1 cellular context compared by ENCODE assay signal in the genomic region with DNA sequence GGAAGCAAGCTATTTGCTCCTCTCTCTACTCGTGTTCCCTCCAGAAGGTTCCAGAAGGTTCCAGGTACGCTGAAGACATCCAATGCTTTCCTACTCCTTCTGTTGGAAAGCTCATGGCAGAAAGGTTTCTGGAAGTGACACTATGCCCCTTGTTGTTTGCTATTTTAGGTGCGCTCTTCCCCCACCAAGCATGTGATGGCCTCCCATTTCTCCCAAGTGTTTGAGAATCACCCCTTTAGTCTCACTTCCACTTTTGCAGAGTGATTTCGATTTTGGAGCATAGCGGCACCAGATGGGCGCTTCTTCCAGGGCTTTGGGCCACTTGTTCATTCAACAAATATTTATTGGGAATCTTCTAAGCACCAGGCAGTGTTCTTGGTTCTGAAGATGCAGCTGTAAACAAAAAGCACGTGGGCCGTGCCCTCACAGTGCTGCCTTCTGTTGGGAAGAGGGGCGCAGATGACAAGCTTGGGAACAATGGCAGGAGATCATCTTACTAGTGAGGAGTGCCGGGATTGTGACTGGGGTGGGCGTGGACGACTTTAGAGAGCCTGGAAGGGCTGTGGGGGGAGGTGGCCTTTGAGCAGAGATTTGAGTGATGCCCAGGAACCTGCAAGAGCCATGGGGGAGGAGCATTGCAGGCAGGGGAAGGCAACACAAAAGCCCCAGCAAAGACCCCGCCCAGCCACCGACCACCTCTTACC.
A peak's percentile ranks its signal among the peaks of the same experiment; 100 is the strongest.
TF ChIP-seq lines count a peak whose summit lies in the region.

No MANE protein-coding gene starts in this region.

TF ChIP-seq in H1, 55 proteins besides CTCF, POLR2A, EP300 and RAD21:
- TF ChIP-seq, protein P1, sequence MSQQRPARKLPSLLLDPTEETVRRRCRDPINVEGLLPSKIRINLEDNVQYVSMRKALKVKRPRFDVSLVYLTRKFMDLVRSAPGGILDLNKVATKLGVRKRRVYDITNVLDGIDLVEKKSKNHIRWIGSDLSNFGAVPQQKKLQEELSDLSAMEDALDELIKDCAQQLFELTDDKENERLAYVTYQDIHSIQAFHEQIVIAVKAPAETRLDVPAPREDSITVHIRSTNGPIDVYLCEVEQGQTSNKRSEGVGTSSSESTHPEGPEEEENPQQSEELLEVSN (IDR thresholded peaks at IDR 0.05) = peak; percentile 32; the same call in 1 of the 2 replicates
- TF ChIP-seq SIX5 (IDR thresholded peaks at IDR 0.05; ENCODE audit: low read depth, low read length) (no peak), SIN3A (conservative IDR thresholded peaks at IDR 0.05 in 1 of 2, IDR thresholded peaks at IDR 0.05 in 1 of 2; ENCODE audit: low read depth in 1 of 2, low read length in 2 of 2) (peak in 1 of 2 experiments; percentile 52; a peak in 1 of 4 replicates)
